Comparison of ENCODE assay signal across 9 cellular contexts in the genomic region with DNA sequence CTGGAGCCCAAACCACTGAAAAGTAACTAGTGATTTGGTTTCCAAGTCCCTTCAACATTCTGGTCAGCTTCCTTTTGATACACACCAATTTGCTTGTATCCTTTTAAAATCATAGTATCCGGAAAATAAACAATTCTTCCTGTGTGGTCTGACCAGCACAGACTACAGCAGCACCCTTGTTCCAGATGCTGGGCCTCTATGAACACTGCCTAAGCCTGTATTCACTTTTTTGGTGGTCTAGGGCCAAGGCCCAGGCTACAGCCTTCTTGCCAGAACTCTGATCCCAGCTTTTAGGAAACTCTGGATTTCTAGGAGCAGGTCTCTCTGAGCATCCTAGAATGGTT. TPM values are rescaled to one million over a fixed set of nuclear protein-coding genes. Genes with fewer than 3 reads are reported as not detected.
A peak's percentile ranks its signal among the peaks of the same experiment; 100 is the strongest.
DNase-seq lines count a peak whose midpoint lies in the region; ATAC-seq and TF ChIP-seq lines count a peak whose summit lies in the region.
"Had no signal": no experiment of that assay in that cellular context is flagged by ENCODE, and none has a peak within 500 bp of the region (broad histone marks: within the 10 kb centered on the region; RNA-seq: fewer than 3 reads in every experiment).

No MANE protein-coding gene starts in this region.

- peaks cover 3% of the 10 kb centered on the region for H3K4me1 ChIP-seq in A673 (ENCODE audit: insufficient read depth, low read length, poor library complexity, severe bottlenecking)
- H3K4me1 ChIP-seq in mammary epithelial cell (ENCODE audit: insufficient read depth, low read length), result peaks cover 13% of the 10 kb centered on the region
- peaks cover 29% of the 10 kb centered on the region for H3K4me1 ChIP-seq in mucosa of stomach (ENCODE audit: control insufficient read depth, insufficient read depth, low read length)

- H3K27ac ChIP-seq in A673 (ENCODE audit: low read depth, low read length, poor library complexity, severe bottlenecking) (no peak overlapping the region), mammary epithelial cell (ENCODE audit: insufficient read depth, low read depth, low read length) (no peak overlapping the region)

- in situ Hi-C loops in mammary epithelial cell (cut with MboI; ENCODE audit: low sequenced_read_pairs in 2 of 2), result no loop called here

- WGBS in mammary epithelial cell (ENCODE audit: low coverage, missing lambda C conversion rate), result 92% methylated on average over 1 of the region's 1 CpG

- H3K9me3 ChIP-seq in A673 (ENCODE audit: low read depth, low read length, poor library complexity, severe bottlenecking) (no peaks in the 10 kb centered on the region), mammary epithelial cell (replicated peaks; ENCODE audit: insufficient read depth, low read length) (no peaks in the 10 kb centered on the region), mucosa of stomach (ENCODE audit: control insufficient read depth, low read length) (no peaks in the 10 kb centered on the region)

- H3K9ac ChIP-seq in mammary epithelial cell (ENCODE audit: insufficient read depth, low read length) (no peak overlapping the region), mucosa of stomach (ENCODE audit: low read length) (peak overlapping the region; percentile 81)

- no peak overlapping the region for H2AFZ ChIP-seq in mammary epithelial cell (ENCODE audit: low read depth, low read length)

- H3K36me3 ChIP-seq in A673 (ENCODE audit: insufficient read depth, low read length, poor library complexity, severe bottlenecking) (no peaks in the 10 kb centered on the region), mammary epithelial cell (ENCODE audit: insufficient read depth, low read length) (no peaks in the 10 kb centered on the region), mucosa of stomach (ENCODE audit: control insufficient read depth, insufficient read depth, low read length) (no peaks in the 10 kb centered on the region)

- CTCF ChIA-PET in A673 (lab: Charles Lee) (interaction anchor here (0.6 kb wide), 1 partner anchor 64 kb away, joined by 7 read pairs; no protein-coding TSS in a partner anchor), mammary epithelial cell (lab: Charles Lee; ENCODE audit: low non-redundant PET) (no interaction called here)

- no TSS peak for BruUV-seq in A673 (replicated peaks; lab: Mats Ljungman, UMichigan)
- BruUV-seq in mammary epithelial cell (replicated peaks; lab: Mats Ljungman, UMichigan), result no TSS peak

- DNase-seq in A673 (ENCODE audit: low spot score), result no peak
- DNase-seq in HK-2 (ENCODE audit: unreplicated experiment), result peak; percentile 14
- DNase-seq in mammary epithelial cell, result no peak
- DNase-seq in iPS-NIHi7 (ENCODE audit: extremely low spot score), result no peak
- DNase-seq in AML-193 (lab: John Stamatoyannopoulos, UW), result no peak
- DNase-seq: GF-D8 had no signal

- H3K4me3 ChIP-seq in A673 (ENCODE audit: low read depth, low read length, poor library complexity, severe bottlenecking) (peak overlapping the region; percentile 87), mammary epithelial cell (replicated peaks in 1 of 3; ENCODE audit: insufficient read depth in 1 of 3, low read depth in 2 of 3, low read length in 3 of 3) (no peak overlapping the region), mucosa of stomach (ENCODE audit: low read length) (peak overlapping the region; percentile 61)

- no peak for ATAC-seq in GM18861 (IDR thresholded peaks at IDR 0.05; ENCODE audit: unreplicated experiment)
- no peak for ATAC-seq in HG02759 (IDR thresholded peaks at IDR 0.05; ENCODE audit: unreplicated experiment)

- peaks cover 4% of the 10 kb centered on the region for H3K79me2 ChIP-seq in mammary epithelial cell (ENCODE audit: insufficient read depth, low read length)

- no peaks in the 10 kb centered on the region for H4K20me1 ChIP-seq in mammary epithelial cell (ENCODE audit: insufficient read depth, low read length)

- H3K27me3 ChIP-seq in A673 (replicated peaks; ENCODE audit: insufficient read depth, low read depth, low read length, poor library complexity) (no peaks in the 10 kb centered on the region), mammary epithelial cell (ENCODE audit: insufficient read depth, low read length) (no peaks in the 10 kb centered on the region), mucosa of stomach (ENCODE audit: control insufficient read depth, insufficient read depth, low read length) (no peaks in the 10 kb centered on the region)

- no peak for TF ChIP-seq CTCF in A673 (conservative IDR thresholded peaks at IDR 0.05; ENCODE audit: low read depth, low read length)
- no peak for TF ChIP-seq CTCF in mammary epithelial cell (conservative IDR thresholded peaks at IDR 0.05 in 1 of 2, IDR thresholded peaks at IDR 0.05 in 1 of 2; ENCODE audit: extremely low read depth in 1 of 2, insufficient read depth in 1 of 2, low read depth in 1 of 2, low read length in 2 of 2)

- POLR2A ChIA-PET in A673 (lab: Charles Lee; ENCODE audit: low non-redundant PET), result no interaction called here

- intact Hi-C loops in A673 (cut with micrococcal nuclease; ENCODE audit: unreplicated experiment), result no loop called here
- intact Hi-C loops in mammary epithelial cell (cut with micrococcal nuclease), result no loop called here

- peak overlapping the region; percentile 98 for H3K4me2 ChIP-seq in mammary epithelial cell (ENCODE audit: insufficient read depth, low read depth, low read length)

- dilution Hi-C loops in mammary epithelial cell (cut with HindIII; ENCODE audit: low sequenced_read_pairs), result no loop called here

RNA-seq across cellular contexts. Expression of a gene that starts 0.8 kb away (rescaled TPM):
- total RNA-seq in A673 (2021) (32.5 and 35.0 TPM in 2 replicates), mammary epithelial cell (10 to 100 TPM in 1 of 2 donors, 1 to 10 TPM in 1; 5.1 to 15.8 TPM)
- polyA plus RNA-seq in mammary epithelial cell, result 7.6 TPM
- polyA minus RNA-seq in mammary epithelial cell, result 12.0 TPM

Comparison
In these comparisons a context has a peak if more than half of its experiments do, and no peak if none do; other contexts are left out.
1. H3K4me3 ChIP-seq: peak in A673 (single experiment) and mucosa of stomach (single experiment); none in mammary epithelial cell (0 of 3).